ENCODE assay signal across 22 cellular contexts in genomic region chr7:127041689-127042452, GRCh38.
DNase-seq lines count a peak whose midpoint lies in the region; ATAC-seq and TF ChIP-seq lines count a peak whose summit lies in the region.
"Had no signal": no experiment of that assay in that cellular context is flagged by ENCODE, and none has a peak within 500 bp of the region (broad histone marks: within the 10 kb centered on the region; RNA-seq: fewer than 3 reads in every experiment).

No MANE protein-coding gene starts in this region.

- peak; percentile 52 for DNase-seq in left lobe of liver (ENCODE audit: low spot score)
- DNase-seq in osteoblast (ENCODE audit: insufficient read length, low spot score, missing footprints): peak; percentile 15
- DNase-seq: 8988T; ACHN; BE2C; C1 segment of cervical spinal cord; CD4-positive, alpha-beta memory T cell; CD4-positive, CD25-positive, alpha-beta regulatory T cell; CD8-positive, alpha-beta memory T cell; COR-L47; DMS 273 treated with DMSO at 0.1 percent for 48 hours; DMS153; DMS53; DMS79; DND-41; EL; GDM1 had no signal

- no peak for TF ChIP-seq CTCF in HEK293 (tag by site-specific recombination; IDR thresholded peaks at IDR 0.05)
- no peak for TF ChIP-seq CTCF in osteoblast (IDR thresholded peaks at IDR 0.05; ENCODE audit: extremely low read depth, low read depth, low read length)

- no peak overlapping the region for H2AFZ ChIP-seq in osteoblast (ENCODE audit: low read length)

- no peak overlapping the region for H3K4me2 ChIP-seq in osteoblast (ENCODE audit: insufficient read depth, low read length)
- H3K4me2 ChIP-seq: BLaER1 had no signal

- POLR2A ChIA-PET in HEK293 (lab: Yijun Ruan, JAX): no interaction called here

- H3K36me3 ChIP-seq in HEK293 (ENCODE audit: control insufficient read depth in 2 of 2, insufficient read depth in 1 of 2, low read length in 2 of 2) (no peaks in the 10 kb centered on the region), osteoblast (ENCODE audit: insufficient read depth, low read length) (no peaks in the 10 kb centered on the region)
- H3K36me3 ChIP-seq: BE2C, BLaER1 had no signal

- H3K9me3 ChIP-seq in HEK293 (ENCODE audit: control insufficient read depth, insufficient read depth, low read depth, low read length) (no peaks in the 10 kb centered on the region), osteoblast (ENCODE audit: low read depth, low read length) (no peaks in the 10 kb centered on the region)
- H3K9me3 ChIP-seq: BE2C, BLaER1 had no signal

- no peak overlapping the region for H3K4me3 ChIP-seq in HEK293 (ENCODE audit: low read depth, low read length)
- H3K4me3 ChIP-seq in osteoblast (ENCODE audit: insufficient read depth, low read length): no peak overlapping the region
- H3K4me3 ChIP-seq: BLaER1, GM12878 had no signal

- H3K27me3 ChIP-seq in osteoblast (ENCODE audit: insufficient read depth, low read length): no peaks in the 10 kb centered on the region
- H3K27me3 ChIP-seq: BE2C, BLaER1 had no signal

- no peaks in the 10 kb centered on the region for H3K79me2 ChIP-seq in osteoblast (ENCODE audit: insufficient read depth, low read length)

- no peak overlapping the region for H3K27ac ChIP-seq in HEK293 (ENCODE audit: extremely low read depth, low read depth, low read length)
- H3K27ac ChIP-seq in osteoblast (ENCODE audit: low read depth, low read length): no peak overlapping the region
- H3K27ac ChIP-seq: BLaER1 had no signal

- H4K20me1 ChIP-seq in osteoblast (ENCODE audit: insufficient read depth, low read length): no peaks in the 10 kb centered on the region
- H4K20me1 ChIP-seq: BLaER1 had no signal

- ATAC-seq in left lobe of liver (peak; percentile 95), HG02642 (IDR thresholded peaks at IDR 0.05; ENCODE audit: poor library complexity, unreplicated experiment) (no peak), HG03442 (IDR thresholded peaks at IDR 0.05; ENCODE audit: unreplicated experiment) (no peak)
- ATAC-seq: GM12878 had no signal

- CTCF ChIA-PET in HEK293 (lab: Yijun Ruan, JAX): no interaction called here

- H3K4me1 ChIP-seq in HEK293 (ENCODE audit: control insufficient read depth, insufficient read depth, low read length): no peaks in the 10 kb centered on the region
- H3K4me1 ChIP-seq in osteoblast (ENCODE audit: insufficient read depth, low read length): no peaks in the 10 kb centered on the region
- H3K4me1 ChIP-seq: BE2C, BLaER1 had no signal

TF ChIP-seq in HEK293, 187 proteins besides CTCF, POLR2A, EP300 and RAD21:
- no peak for TF ChIP-seq KLF1 (tag by site-specific recombination; IDR thresholded peaks at IDR 0.05)
- no peak for TF ChIP-seq ZNF704 (tag by site-specific recombination; IDR thresholded peaks at IDR 0.05)
- peak; percentile 24; the same call in 1 of the 2 replicates for TF ChIP-seq SCRT2 (tag by site-specific recombination; IDR thresholded peaks at IDR 0.05)
